Comparison of ENCODE assay signal across 12 cellular contexts in the genomic region with DNA sequence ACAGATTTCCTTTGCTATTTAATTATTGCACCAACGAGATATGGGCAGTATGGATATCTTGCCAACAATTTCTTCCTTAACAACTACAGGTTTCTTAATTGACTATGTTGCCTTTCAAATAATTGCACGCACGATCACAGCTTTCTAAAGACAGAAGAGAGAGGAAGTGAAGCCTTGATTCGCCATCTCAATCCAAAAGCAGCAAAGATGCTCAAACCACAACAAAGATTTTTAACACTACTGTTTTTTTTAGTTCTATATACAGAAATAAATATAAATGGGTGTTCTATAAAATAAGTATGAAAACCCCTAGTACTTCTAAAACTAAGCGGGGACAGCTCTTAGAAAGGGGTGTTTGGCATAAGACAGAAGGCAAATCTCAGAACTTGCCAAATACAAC.
"Had no signal": no experiment of that assay in that cellular context is flagged by ENCODE, and none has a peak within 500 bp of the region (broad histone marks: within the 10 kb centered on the region; RNA-seq: fewer than 3 reads in every experiment).

No MANE protein-coding gene starts in this region.

- ATAC-seq: gastrocnemius medialis, heart right ventricle, left lobe of liver had no signal

- DNase-seq: activated CD4-positive, alpha-beta T cell treated with anti-CD3 and anti-CD28 coated beads, Interleukin-2, amount 50 U/mL, for 4 hours; activated CD8-positive, alpha-beta memory T cell treated with anti-CD3 and anti-CD28 coated beads, Interleukin-2, amount 50 U/mL, for 48 hours; activated effector memory CD4-positive, alpha-beta T cell treated with Interleukin-2 at 50 U/mL for 16 hours; adrenal gland; effector memory CD4-positive, alpha-beta T cell; gastrocnemius medialis; heart right ventricle; islet precursor cell; mesenchymal stem cell; small intestine; tibial artery had no signal
